ENCODE assay signal across 8 cellular contexts in genomic region chr5:138337685-138338410, GRCh38. TPM values are rescaled to one million over a fixed set of nuclear protein-coding genes. Genes with fewer than 3 reads are reported as not detected.
DNase-seq lines count a peak whose midpoint lies in the region; ATAC-seq, FAIRE-seq and TF ChIP-seq lines count a peak whose summit lies in the region.

Gene FAM53C (plus strand): TSS chr5:138338266. CDS start chr5:138341336, 3,070 bp downstream.

- H3K4me2 ChIP-seq in H1 (ENCODE audit: insufficient read depth in 1 of 2, low read depth in 2 of 2, low read length in 2 of 2), result peak within 1 kb of the TSS; percentile 98

- H2BK20ac ChIP-seq in H1 (ENCODE audit: low read length), result peak within 1 kb of the TSS; percentile 91; the same call in 1 of the 2 replicates

- no peaks in the 10 kb centered on the region for H3K9me3 Mint-ChIP-seq in activated CD8-positive, alpha-beta memory T cell treated with anti-CD3 and anti-CD28 coated beads, Interleukin-2, amount 10 ng/mL, durations not matched to agents 7 days and 5 days (ENCODE audit: low read depth)

- no peaks in the 10 kb centered on the region for H3K4me1 ChIP-seq in NT2/D1 (ENCODE audit: insufficient read depth, insufficient read length)
- peaks cover 0 to 5% (median 2%) of the 10 kb centered on the region in 4 experiments; a peak in 3 of 7 replicates for H3K4me1 ChIP-seq in H1 (replicated peaks in 1 of 4; ENCODE audit: control insufficient read depth in 3 of 4, insufficient read depth in 4 of 4, low read length in 3 of 4)

- H4K5ac ChIP-seq in H1 (ENCODE audit: insufficient read length, low read depth, low read length), result peak within 1 kb of the TSS; percentile 97

- peak within 1 kb of the TSS; percentile 66; the same call in 1 of the 2 replicates for H2AK5ac ChIP-seq in H1 (ENCODE audit: low read depth, low read length)

- peaks cover 0 to 3% of the 10 kb centered on the region in 2 experiments for H4K20me1 ChIP-seq in H1 (replicated peaks in 1 of 2; ENCODE audit: control insufficient read depth in 1 of 2, insufficient read depth in 2 of 2, low read length in 2 of 2)

- FAIRE-seq in H1 (lab: Jason Lieb, UNC), result no peak

- no peak within 1 kb of the TSS for H3K23ac ChIP-seq in H1 (ENCODE audit: insufficient read length)

- peak within 1 kb of the TSS; percentile 55 for H2BK120ac ChIP-seq in H1 (replicated peaks; ENCODE audit: low read depth, low read length)

- H3K36me3 ChIP-seq in NT2/D1 (ENCODE audit: insufficient read depth, insufficient read length, low read length) (peaks cover 26% of the 10 kb centered on the region), H1 (ENCODE audit: control insufficient read depth in 2 of 4, insufficient read depth in 4 of 4, low read length in 3 of 4) (peaks cover 1 to 16% (median 10%) of the 10 kb centered on the region in 4 experiments; a peak in 6 of 8 replicates)

- peak within 1 kb of the TSS; percentile 100 for H4K8ac ChIP-seq in H1 (ENCODE audit: extremely low read depth, insufficient read depth, low read length)

- H4K91ac ChIP-seq in H1 (replicated peaks; ENCODE audit: insufficient read length, low read length), result peak within 1 kb of the TSS; percentile 100

- POLR2A ChIA-PET in H1 (lab: Charles Lee; ENCODE audit: partially characterized antibody), result interaction anchor here (0.7 to 8.2 kb wide), 42 partner anchors 11 to 205 kb away, joined by 3 to 254 read pairs (median 4); partner anchors contain the start of genes BRD8, CDC23, EGR1 and ETF1

- peaks cover 5% of the 10 kb centered on the region for H3K27me3 Mint-ChIP-seq in activated CD8-positive, alpha-beta memory T cell treated with anti-CD3 and anti-CD28 coated beads, Interleukin-2, amount 10 ng/mL, durations not matched to agents 7 days and 5 days

- H3K27ac Mint-ChIP-seq in activated CD8-positive, alpha-beta memory T cell treated with anti-CD3 and anti-CD28 coated beads, Interleukin-2, amount 10 ng/mL, durations not matched to agents 7 days and 5 days, result peak within 1 kb of the TSS; percentile 92

- peak within 1 kb of the TSS; percentile 99; the same call in 1 of the 2 replicates for H2BK15ac ChIP-seq in H1 (ENCODE audit: low read length)

- peak within 1 kb of the TSS; percentile 84 for H3K4me3 Mint-ChIP-seq in activated CD8-positive, alpha-beta memory T cell treated with anti-CD3 and anti-CD28 coated beads, Interleukin-2, amount 10 ng/mL, durations not matched to agents 7 days and 5 days

- peak within 1 kb of the TSS; percentile 98 for H3K4ac ChIP-seq in H1 (replicated peaks; ENCODE audit: insufficient read length, low read depth, low read length)

- no peak for TF ChIP-seq RAD21 in H1 (IDR thresholded peaks at IDR 0.05 in 1 of 2, conservative IDR thresholded peaks at IDR 0.05 in 1 of 2; ENCODE audit: low read depth in 2 of 2, low read length in 2 of 2)

- peak within 1 kb of the TSS; percentile 94 for H3K56ac ChIP-seq in H1 (replicated peaks; ENCODE audit: insufficient read length, low read depth, low read length)

- no peak for TF ChIP-seq CTCF in H1 (IDR thresholded peaks at IDR 0.05; ENCODE audit: control extremely low read depth in 1 of 3, insufficient read depth in 1 of 3, low read depth in 1 of 3, low read length in 3 of 3)

- DNase-seq in COLO668 (lab: John Stamatoyannopoulos, UW; ENCODE audit: unreplicated experiment) (peak; percentile 94), HT-29 (ENCODE audit: low spot score) (peak; percentile 96), NT2/D1 (ENCODE audit: low read depth, low spot score) (peak; percentile 80), H1 (ENCODE audit: low read depth in 1 of 2, low spot score in 2 of 2) (peak; percentile 71 to 98), mesenteric fat pad (ENCODE audit: low spot score) (peak; percentile 97)
- peak; percentile 95 for DNase-seq in activated CD8-positive, alpha-beta memory T cell treated with anti-CD3 and anti-CD28 coated beads, Interleukin-2, amount 10 ng/mL, durations not matched to agents 7 days and 5 days
- peak; percentile 84 for DNase-seq in stimulated activated CD8-positive, alpha-beta memory T cell treated with anti-CD3 and anti-CD28 coated beads, Interleukin-15, amount 100 ng/mL, for 1 hour (ENCODE audit: low read depth)

- H3K4me1 Mint-ChIP-seq in activated CD8-positive, alpha-beta memory T cell treated with anti-CD3 and anti-CD28 coated beads, Interleukin-2, amount 10 ng/mL, durations not matched to agents 7 days and 5 days, result peaks cover 39% of the 10 kb centered on the region

- peak within 1 kb of the TSS; percentile 91 for H2AFZ ChIP-seq in H1 (ENCODE audit: low read length)

- peaks cover 11% of the 10 kb centered on the region for H3K36me3 Mint-ChIP-seq in activated CD8-positive, alpha-beta memory T cell treated with anti-CD3 and anti-CD28 coated beads, Interleukin-2, amount 10 ng/mL, durations not matched to agents 7 days and 5 days

- peak within 1 kb of the TSS; percentile 99 for H3K18ac ChIP-seq in H1 (ENCODE audit: extremely low read depth, low read length)

- peak within 1 kb of the TSS; percentile 61 for H3K4me3 ChIP-seq in NT2/D1 (ENCODE audit: insufficient read length, low read depth)
- H3K4me3 ChIP-seq in H1 (ENCODE audit: extremely low read depth in 1 of 4, insufficient read depth in 2 of 4, low read depth in 3 of 4, low read length in 4 of 4), result peak within 1 kb of the TSS; percentile 68 to 95 (median 91)

- H3K9ac ChIP-seq in NT2/D1 (ENCODE audit: insufficient read length, low read depth), result peak within 1 kb of the TSS; percentile 79
- peak within 1 kb of the TSS; percentile 93 to 100 (median 99) for H3K9ac ChIP-seq in H1 (replicated peaks in 1 of 4; ENCODE audit: extremely low read depth in 1 of 4, low read depth in 3 of 4, low read length in 3 of 4)

- CTCF ChIA-PET in activated CD8-positive, alpha-beta memory T cell treated with anti-CD3 and anti-CD28 coated beads, Interleukin-2, amount 10 ng/mL, durations not matched to agents 7 days and 5 days (lab: Charles Lee), result interaction anchor here (0.9 to 13.9 kb wide), 3 partner anchors 13 to 158 kb away, joined by 4 to 382 read pairs (median 7); partner anchors contain the start of genes KDM3B and KIF20A
- CTCF ChIA-PET in H1 (lab: Charles Lee; ENCODE audit: partially characterized antibody), result interaction anchor here (1.2 to 13.6 kb wide), 2 partner anchors 9 to 13 kb away, joined by 3 to 196 read pairs; partner anchors contain the start of gene KDM3B

- H3K79me1 ChIP-seq in H1 (ENCODE audit: low read depth, low read length), result peaks cover 15% of the 10 kb centered on the region

- peak within 1 kb of the TSS; percentile 100 for H3K27ac ChIP-seq in H1 (ENCODE audit: low read depth, low read length)

- H3K23me2 ChIP-seq in H1 (ENCODE audit: low read depth, low read length), result peaks cover 8% of the 10 kb centered on the region; the same call in 1 of the 2 replicates

- no peaks in the 10 kb centered on the region for H3K9me3 ChIP-seq in NT2/D1 (ENCODE audit: insufficient read depth, low read length)
- no peaks in the 10 kb centered on the region for H3K9me3 ChIP-seq in H1 (ENCODE audit: insufficient read depth in 2 of 2, low read depth in 1 of 2, low read length in 1 of 2)

- peak; percentile 99 to 100 for TF ChIP-seq POLR2A in H1 (IDR thresholded peaks at IDR 0.05; ENCODE audit: control extremely low read depth in 1 of 2, low read depth in 2 of 2, low read length in 2 of 2)

- TF ChIP-seq EP300 in H1 (IDR thresholded peaks at IDR 0.05; ENCODE audit: borderline replicate concordance in 1 of 2, low read depth in 2 of 2, low read length in 2 of 2), result peak in 1 of 2 experiments; percentile 98; a peak in 2 of 3 replicates

- peak within 1 kb of the TSS; percentile 100 for H2BK5ac ChIP-seq in H1 (ENCODE audit: low read depth, low read length)

- no peak within 1 kb of the TSS for H3K14ac ChIP-seq in H1 (ENCODE audit: insufficient read length)

- 1% methylated on average over 46 of the region's 56 CpGs; no CpG with 5 or more reads in 1 of the 2 experiments for WGBS in H1 (ENCODE audit: extremely low coverage in 1 of 2, insufficient coverage in 1 of 2, insufficient read length in 1 of 2, insufficient replicate concordance in 2 of 2, low coverage in 1 of 2, low lambda C conversion rate in 2 of 2, missing lambda C conversion rate in 1 of 2), 2 experiments

- H3K27me3 ChIP-seq in NT2/D1 (ENCODE audit: insufficient read depth, insufficient read length) (no peaks in the 10 kb centered on the region), H1 (replicated peaks in 1 of 4; ENCODE audit: control insufficient read depth in 3 of 4, extremely low read depth in 1 of 4, insufficient read depth in 3 of 4, low read length in 3 of 4) (no peaks in the 10 kb centered on the region)

- peak; percentile 80 for ATAC-seq in GM19468 (IDR thresholded peaks at IDR 0.05; ENCODE audit: extremely low read depth, unreplicated experiment)
- peak; percentile 85 for ATAC-seq in activated CD8-positive, alpha-beta memory T cell treated with anti-CD3 and anti-CD28 coated beads, Interleukin-2, amount 10 ng/mL, durations not matched to agents 7 days and 5 days

- H3K79me2 ChIP-seq in H1 (ENCODE audit: control insufficient read depth in 1 of 2, insufficient read depth in 2 of 2, low read length in 2 of 2), result peaks cover 10 to 34% of the 10 kb centered on the region in 2 experiments

- H2BK12ac ChIP-seq in H1 (ENCODE audit: low read depth, low read length), result peak within 1 kb of the TSS; percentile 100

TF ChIP-seq in H1, 55 proteins besides CTCF, POLR2A, EP300 and RAD21 (continues in another document):
- TF ChIP-seq CBX5 (IDR thresholded peaks at IDR 0.05; ENCODE audit: low read depth, low read length), result no peak

RNA-seq across cellular contexts. Expression of gene FAM53C, which starts in this region (rescaled TPM):
- 30.4 and 37.5 TPM in 2 replicates for total RNA-seq in HT-29 (2014; rRNA removed; shearing (Covaris generic))
- 10 to 100 TPM; 30.5 to 33.5 TPM for total RNA-seq in activated CD8-positive, alpha-beta memory T cell treated with anti-CD3 and anti-CD28 coated beads, Interleukin-2, amount 10 ng/mL, durations not matched to agents 7 days and 5 days
- 57.6 and 58.9 TPM in 2 replicates for total RNA-seq in H1 (2021; fragmentation: NEBNext Ultra II Directional; extraction: Animal tissue kit (Norgen Biotek cat#: 25700))
- polyA plus RNA-seq in H1 (2011; rRNA removed), result 72.7 and 75.3 TPM in 2 replicates
- 53.4 TPM for polyA plus RNA-seq in H1 (2011; cell fraction: cytosol; rRNA removed)
- polyA plus RNA-seq in H1 (2011; cell fraction: nucleus; rRNA removed), result 63.8 TPM
- polyA plus RNA-seq in H1 (2012, experiment 1 of 2), result 41.9 to 50.1 TPM (median 45.5 TPM) in 4 replicates
- polyA plus RNA-seq in H1 (2012, experiment 2 of 2), result 60.5 TPM
- 37.7 TPM for polyA plus RNA-seq in H1 (2013, experiment 1 of 2)
- polyA plus RNA-seq in H1 (2013, experiment 2 of 2), result 38.8 TPM
- polyA minus RNA-seq in H1 (2011; rRNA and poly(A)+ RNA removed), result 63.2 and 71.0 TPM in 2 replicates
- polyA minus RNA-seq in H1 (2011; cell fraction: cytosol; rRNA and poly(A)+ RNA removed), result 44.5 TPM
- 36.9 TPM for polyA minus RNA-seq in H1 (2011; cell fraction: nucleus; rRNA and poly(A)+ RNA removed)
- total RNA-seq in mesenteric fat pad, result 25.7 TPM

Comparison
In these comparisons a context has a peak if more than half of its experiments do, and no peak if none do; other contexts are left out.
1. Peak in every context shown above with its lines: DNase-seq, ATAC-seq, H3K4me3 ChIP-seq and H3K27ac ChIP-seq.